In genomic region chr19:13014921-13015280, GRCh38 we compare ENCODE assay signal across 14 cellular contexts. TPM values are rescaled to one million over a fixed set of nuclear protein-coding genes. Genes with fewer than 3 reads are reported as not detected.
DNase-seq lines count a peak whose midpoint lies in the region; ATAC-seq, FAIRE-seq and TF ChIP-seq lines count a peak whose summit lies in the region.
"Had no signal": no experiment of that assay in that cellular context is flagged by ENCODE, and none has a peak within 500 bp of the region (broad histone marks: within the 10 kb centered on the region; RNA-seq: fewer than 3 reads in every experiment).

No MANE protein-coding gene starts in this region.

- DNase-seq in A673 (ENCODE audit: low spot score): no peak
- no peak for DNase-seq in IMR-90
- DNase-seq in H1 (ENCODE audit: low read depth in 1 of 2, low spot score in 2 of 2): no peak
- DNase-seq in activated effector memory CD4-positive, alpha-beta T cell treated with Interleukin-2 at 50 U/mL for 16 hours: no peak
- no peak for DNase-seq in iPS-NIHi11 (ENCODE audit: low spot score)
- DNase-seq: CD4-positive, alpha-beta T cell; GF-D8; NCI-H187; stimulated activated CD4-positive, alpha-beta T cell treated with anti-CD3 and anti-CD28 coated beads, Interleukin-2, amount 100 ng/mL, for 48 hours; T1000 had no signal

- no peak overlapping the region for H2BK5ac ChIP-seq in IMR-90 (ENCODE audit: low read depth, low read length, poor library complexity, severe bottlenecking)
- 0 out of 2 replicates have a peak overlapping the region, but pooled peaks have one; percentile 60 for H2BK5ac ChIP-seq in H1 (ENCODE audit: low read depth, low read length)

- H2BK12ac ChIP-seq in H1 (ENCODE audit: low read depth, low read length): peak overlapping the region; percentile 80; the same call in 1 of the 2 replicates

- H4K20me1 ChIP-seq in IMR-90 (ENCODE audit: insufficient read depth, low read length) (peaks cover 9% of the 10 kb centered on the region; the same call in 1 of the 2 replicates), H1 (replicated peaks in 1 of 2; ENCODE audit: control insufficient read depth in 1 of 2, insufficient read depth in 2 of 2, low read length in 2 of 2) (peaks cover 2 to 22% of the 10 kb centered on the region in 2 experiments)

- 0 out of 2 replicates have a peak overlapping the region, but pooled peaks have one; percentile 4 for H3K4ac ChIP-seq in IMR-90 (ENCODE audit: low read depth, low read length)
- H3K4ac ChIP-seq in H1 (replicated peaks; ENCODE audit: insufficient read length, low read depth, low read length): no peak overlapping the region

- H3K27me3 ChIP-seq in A673 (replicated peaks; ENCODE audit: insufficient read depth, low read depth, low read length, poor library complexity) (no peaks in the 10 kb centered on the region), IMR-90 (ENCODE audit: control insufficient read depth, insufficient read depth, low read length) (no peaks in the 10 kb centered on the region), H1 (replicated peaks in 1 of 4; ENCODE audit: control insufficient read depth in 3 of 4, extremely low read depth in 1 of 4, insufficient read depth in 3 of 4, low read length in 3 of 4) (peaks cover 87 to 100% (median 98%) of the 10 kb centered on the region in 4 experiments), rectal smooth muscle tissue (ENCODE audit: control insufficient read depth, insufficient read depth, low read length) (no peaks in the 10 kb centered on the region)

- H3K79me1 ChIP-seq in IMR-90 (ENCODE audit: low read depth in 1 of 2, low read length in 2 of 2) (peaks cover 27 to 74% of the 10 kb centered on the region in 2 experiments), H1 (ENCODE audit: low read depth, low read length) (no peaks in the 10 kb centered on the region)

- ATAC-seq in IMR-90 (ENCODE audit: low read depth) (no peak), GM21529 (IDR thresholded peaks at IDR 0.05; ENCODE audit: unreplicated experiment) (no peak), HG03095 (IDR thresholded peaks at IDR 0.05; ENCODE audit: unreplicated experiment) (no peak)

- WGBS in IMR-90 (ENCODE audit: extremely low coverage in 2 of 2, insufficient read length in 1 of 2), 2 experiments: 100% methylated on average over 1 of the region's 4 CpGs; no CpG with 5 or more reads in 1 of the 2 experiments
- WGBS in H1 (ENCODE audit: extremely low coverage in 1 of 2, insufficient coverage in 1 of 2, insufficient read length in 1 of 2, insufficient replicate concordance in 2 of 2, low coverage in 1 of 2, low lambda C conversion rate in 2 of 2, missing lambda C conversion rate in 1 of 2), 2 experiments: 4% methylated on average over 4 of the region's 4 CpGs; no CpG with 5 or more reads in 1 of the 2 experiments

- H3K14ac ChIP-seq in IMR-90 (replicated peaks; ENCODE audit: low read depth, low read length): no peak overlapping the region
- no peak overlapping the region for H3K14ac ChIP-seq in H1 (ENCODE audit: insufficient read length)

- peak overlapping the region; percentile 72 for H3K27ac ChIP-seq in A673 (ENCODE audit: low read depth, low read length, poor library complexity, severe bottlenecking)
- no peak overlapping the region for H3K27ac ChIP-seq in IMR-90 (ENCODE audit: insufficient read depth, low read length)
- no peak overlapping the region for H3K27ac ChIP-seq in H1 (ENCODE audit: low read depth, low read length)
- H3K27ac ChIP-seq in rectal smooth muscle tissue (ENCODE audit: low read depth, low read length): peak overlapping the region; percentile 98

- TF ChIP-seq CTCF in A673 (conservative IDR thresholded peaks at IDR 0.05; ENCODE audit: low read depth, low read length) (no peak), IMR-90 (conservative IDR thresholded peaks at IDR 0.05; ENCODE audit: low read depth, low read length) (no peak), H1 (IDR thresholded peaks at IDR 0.05; ENCODE audit: control extremely low read depth in 1 of 3, insufficient read depth in 1 of 3, low read depth in 1 of 3, low read length in 3 of 3) (no peak)

- dilution Hi-C loops in IMR-90 (cut with HindIII; ENCODE audit: low sequenced_read_pairs, unreplicated experiment): no loop called here

- CTCF ChIA-PET in A673 (lab: Charles Lee): no interaction called here
- CTCF ChIA-PET in IMR-90 (lab: Yijun Ruan, JAX): interaction anchor here (0.7 kb wide), 1 partner anchor 865 kb away, joined by 3 read pairs; no protein-coding TSS in a partner anchor
- CTCF ChIA-PET in H1 (lab: Charles Lee; ENCODE audit: partially characterized antibody): interaction anchor here (0.6 to 7.7 kb wide), 8 partner anchors 10 to 86 kb away, joined by 3 to 82 read pairs (median 12); no protein-coding TSS in a partner anchor

- H2AK5ac ChIP-seq in IMR-90 (ENCODE audit: low read depth, low read length) (no peak overlapping the region), H1 (ENCODE audit: low read depth, low read length) (no peak overlapping the region; the same call in 1 of the 2 replicates)

- TF ChIP-seq EP300 in H1 (IDR thresholded peaks at IDR 0.05; ENCODE audit: borderline replicate concordance in 1 of 2, low read depth in 2 of 2, low read length in 2 of 2): no peak

- H3K79me2 ChIP-seq in H1 (ENCODE audit: control insufficient read depth in 1 of 2, insufficient read depth in 2 of 2, low read length in 2 of 2): no peaks in the 10 kb centered on the region

- no peak for TF ChIP-seq POLR2A in IMR-90 (IDR thresholded peaks at IDR 0.05; ENCODE audit: low read depth, low read length)
- no peak for TF ChIP-seq POLR2A in H1 (IDR thresholded peaks at IDR 0.05; ENCODE audit: control extremely low read depth in 1 of 2, low read depth in 2 of 2, low read length in 2 of 2)

- H2AFZ ChIP-seq in IMR-90 (replicated peaks; ENCODE audit: low read length, poor library complexity) (no peak overlapping the region), H1 (ENCODE audit: low read length) (no peak overlapping the region)

- H3K9ac ChIP-seq in IMR-90 (ENCODE audit: low read depth, low read length): no peak overlapping the region
- no peak overlapping the region for H3K9ac ChIP-seq in H1 (replicated peaks in 1 of 4; ENCODE audit: extremely low read depth in 1 of 4, low read depth in 3 of 4, low read length in 3 of 4)
- H3K9ac ChIP-seq in rectal smooth muscle tissue (ENCODE audit: low read length): no peak overlapping the region

- peaks cover 9% of the 10 kb centered on the region; the same call in 1 of the 2 replicates for H3K9me1 ChIP-seq in IMR-90 (ENCODE audit: insufficient read depth, low read length)

- H3K4me3 ChIP-seq in A673 (ENCODE audit: low read depth, low read length, poor library complexity, severe bottlenecking) (no peak overlapping the region), IMR-90 (ENCODE audit: insufficient read depth, low read depth, low read length) (no peak overlapping the region), H1 (ENCODE audit: extremely low read depth in 1 of 4, insufficient read depth in 2 of 4, low read depth in 3 of 4, low read length in 4 of 4) (no peak overlapping the region), rectal smooth muscle tissue (ENCODE audit: low read length) (no peak overlapping the region)

- H3K4me2 ChIP-seq in IMR-90 (ENCODE audit: low read depth, low read length) (no peak overlapping the region), H1 (ENCODE audit: insufficient read depth in 1 of 2, low read depth in 2 of 2, low read length in 2 of 2) (peak overlapping the region in 1 of 2 experiments; percentile 44; a peak in 1 of 4 replicates)

- H3K56ac ChIP-seq in IMR-90 (ENCODE audit: extremely low read depth, insufficient read depth, low read length): no peak overlapping the region
- H3K56ac ChIP-seq in H1 (replicated peaks; ENCODE audit: insufficient read length, low read depth, low read length): no peak overlapping the region

- H2AK9ac ChIP-seq in IMR-90 (replicated peaks; ENCODE audit: low read depth, low read length, poor library complexity): peak overlapping the region; percentile 85

- H4K91ac ChIP-seq in IMR-90 (ENCODE audit: insufficient read depth, low read depth, low read length) (no peak overlapping the region), H1 (replicated peaks; ENCODE audit: insufficient read length, low read length) (no peak overlapping the region)

- BruUV-seq in A673 (replicated peaks; lab: Mats Ljungman, UMichigan): no TSS peak
- BruUV-seq in IMR-90 (replicated peaks; lab: Mats Ljungman, UMichigan): no TSS peak

- H3K23me2 ChIP-seq in H1 (ENCODE audit: low read depth, low read length): peaks cover 2% of the 10 kb centered on the region; the same call in 1 of the 2 replicates

- H2BK120ac ChIP-seq in IMR-90 (ENCODE audit: low read depth, low read length) (no peak overlapping the region), H1 (replicated peaks; ENCODE audit: low read depth, low read length) (no peak overlapping the region)

- in situ Hi-C loops in IMR-90 (cut with MboI; ENCODE audit: low sequenced_read_pairs): no loop called here

- H3K23ac ChIP-seq in IMR-90 (ENCODE audit: low read depth, low read length) (no peak overlapping the region), H1 (ENCODE audit: insufficient read length) (no peak overlapping the region)

- TF ChIP-seq RAD21 in IMR-90 (IDR thresholded peaks at IDR 0.05; ENCODE audit: low read length): no peak
- TF ChIP-seq RAD21 in H1 (IDR thresholded peaks at IDR 0.05 in 1 of 2, conservative IDR thresholded peaks at IDR 0.05 in 1 of 2; ENCODE audit: low read depth in 2 of 2, low read length in 2 of 2): no peak

- H2BK20ac ChIP-seq in IMR-90 (ENCODE audit: low read depth, low read length): no peak overlapping the region
- peak overlapping the region; percentile 80 for H2BK20ac ChIP-seq in H1 (ENCODE audit: low read length)

- H3K4me1 ChIP-seq in A673 (ENCODE audit: insufficient read depth, low read length, poor library complexity, severe bottlenecking): peaks cover 29% of the 10 kb centered on the region
- H3K4me1 ChIP-seq in IMR-90 (ENCODE audit: control insufficient read depth, insufficient read depth, low read length): peaks cover 32% of the 10 kb centered on the region
- H3K4me1 ChIP-seq in H1 (replicated peaks in 1 of 4; ENCODE audit: control insufficient read depth in 3 of 4, insufficient read depth in 4 of 4, low read length in 3 of 4): peaks cover 7 to 44% (median 32%) of the 10 kb centered on the region in 4 experiments
- peaks cover 65% of the 10 kb centered on the region for H3K4me1 ChIP-seq in rectal smooth muscle tissue (ENCODE audit: control insufficient read depth, insufficient read depth, low read length)

- POLR2A ChIA-PET in A673 (lab: Charles Lee; ENCODE audit: low non-redundant PET): no interaction called here
- POLR2A ChIA-PET in IMR-90 (lab: Charles Lee; ENCODE audit: unreplicated experiment): interaction anchor here (0.7 kb wide), 1 partner anchor 470 kb away, joined by 8 read pairs; no protein-coding TSS in a partner anchor
- POLR2A ChIA-PET in H1 (lab: Charles Lee; ENCODE audit: partially characterized antibody): interaction anchor here (0.8 to 3.0 kb wide), 3 partner anchors 10 to 82 kb away, joined by 3 to 17 read pairs (median 7); no protein-coding TSS in a partner anchor

- no peak for FAIRE-seq in H1 (lab: Jason Lieb, UNC)

- intact Hi-C loops in A673 (cut with micrococcal nuclease; ENCODE audit: unreplicated experiment): no loop called here
- intact Hi-C loops in IMR-90 (cut with micrococcal nuclease): no loop called here

- H3K36me3 ChIP-seq in A673 (ENCODE audit: insufficient read depth, low read length, poor library complexity, severe bottlenecking) (no peaks in the 10 kb centered on the region), IMR-90 (ENCODE audit: control insufficient read depth, insufficient read depth, low read length) (no peaks in the 10 kb centered on the region; the same call in 1 of the 2 replicates), H1 (ENCODE audit: control insufficient read depth in 2 of 4, insufficient read depth in 4 of 4, low read length in 3 of 4) (peaks cover 0 to 5% (median 0%) of the 10 kb centered on the region in 4 experiments; a peak in 1 of 8 replicates), rectal smooth muscle tissue (ENCODE audit: control insufficient read depth, insufficient read depth, low read length) (no peaks in the 10 kb centered on the region)

- H4K5ac ChIP-seq in IMR-90 (ENCODE audit: low read depth, low read length): no peak overlapping the region
- H4K5ac ChIP-seq in H1 (ENCODE audit: insufficient read length, low read depth, low read length): no peak overlapping the region

- H2BK15ac ChIP-seq in IMR-90 (ENCODE audit: low read depth, low read length) (no peak overlapping the region), H1 (ENCODE audit: low read length) (no peak overlapping the region; the same call in 1 of the 2 replicates)

- H3K18ac ChIP-seq in IMR-90 (ENCODE audit: low read depth, low read length): no peak overlapping the region
- no peak overlapping the region for H3K18ac ChIP-seq in H1 (ENCODE audit: extremely low read depth, low read length)

- no peaks in the 10 kb centered on the region for H3K9me3 ChIP-seq in A673 (ENCODE audit: low read depth, low read length, poor library complexity, severe bottlenecking)
- no peaks in the 10 kb centered on the region for H3K9me3 ChIP-seq in IMR-90 (ENCODE audit: control insufficient read depth, insufficient read depth, low read length)
- H3K9me3 ChIP-seq in H1 (ENCODE audit: insufficient read depth in 2 of 2, low read depth in 1 of 2, low read length in 1 of 2): peaks cover 0 to 8% of the 10 kb centered on the region in 2 experiments; a peak in 2 of 4 replicates

- H4K8ac ChIP-seq in IMR-90 (ENCODE audit: low read depth in 2 of 2, low read length in 2 of 2) (no peak overlapping the region), H1 (ENCODE audit: extremely low read depth, insufficient read depth, low read length) (no peak overlapping the region)

RNA-seq across cellular contexts. Expression of gene NFIX, which starts 19.6 kb away (rescaled TPM):
- 69.7 and 77.9 TPM in 2 replicates for total RNA-seq in A673 (2021)
- total RNA-seq in IMR-90 (2012; rRNA removed): 10.0 and 10.2 TPM in 2 replicates
- 46.9 and 47.7 TPM in 2 replicates for polyA plus RNA-seq in IMR-90 (2012; rRNA removed)
- polyA plus RNA-seq in IMR-90 (2012; cell fraction: cytosol; rRNA removed): 34.3 and 53.4 TPM in 2 replicates
- polyA plus RNA-seq in IMR-90 (2012; cell fraction: nucleus; rRNA removed; ENCODE audit: low replicate concordance): 34.8 and 48.3 TPM in 2 replicates
- 0.20 and 0.27 TPM in 2 replicates for total RNA-seq in H1 (2021; fragmentation: NEBNext Ultra II Directional; extraction: Animal tissue kit (Norgen Biotek cat#: 25700))
- polyA plus RNA-seq in H1 (2011; rRNA removed): 0.03 and 0.08 TPM in 2 replicates
- 0.05 TPM for polyA plus RNA-seq in H1 (2011; cell fraction: cytosol; rRNA removed)
- polyA plus RNA-seq in H1 (2011; cell fraction: nucleus; rRNA removed): 0.14 TPM
- polyA plus RNA-seq in H1 (2012, experiment 1 of 2): 0.09 to 0.22 TPM (median 0.12 TPM) in 3 of 4 replicates, not detected in the other
- 0.07 TPM for polyA plus RNA-seq in H1 (2012, experiment 2 of 2)
- polyA plus RNA-seq in H1 (2013, experiment 1 of 2): 0.26 TPM
- polyA plus RNA-seq in H1 (2013, experiment 2 of 2): 0.18 TPM
- polyA minus RNA-seq in H1 (2011; rRNA and poly(A)+ RNA removed): 0.02 and 0.13 TPM in 2 replicates
- not detected for polyA minus RNA-seq in H1 (2011; cell fraction: cytosol; rRNA and poly(A)+ RNA removed)
- polyA minus RNA-seq in H1 (2011; cell fraction: nucleus; rRNA and poly(A)+ RNA removed): 0.40 TPM

RNA-seq across cellular contexts. Expression of gene DAND5, which starts 45.5 kb away (rescaled TPM):
- 0.17 TPM in 2 replicates for total RNA-seq in A673 (2021)
- total RNA-seq in IMR-90 (2012; rRNA removed): not detected in 2 replicates
- polyA plus RNA-seq in IMR-90 (2012; rRNA removed): 0.03 TPM in 1 of 2 replicates, not detected in the other
- polyA plus RNA-seq in IMR-90 (2012; cell fraction: cytosol; rRNA removed): 0.03 TPM in 1 of 2 replicates, not detected in the other
- polyA plus RNA-seq in IMR-90 (2012; cell fraction: nucleus; rRNA removed; ENCODE audit: low replicate concordance): 0.07 TPM in 1 of 2 replicates, not detected in the other
- 0.17 and 0.25 TPM in 2 replicates for total RNA-seq in H1 (2021; fragmentation: NEBNext Ultra II Directional; extraction: Animal tissue kit (Norgen Biotek cat#: 25700))
- 0.13 and 0.14 TPM in 2 replicates for polyA plus RNA-seq in H1 (2011; rRNA removed)
- 0.23 TPM for polyA plus RNA-seq in H1 (2011; cell fraction: cytosol; rRNA removed)
- polyA plus RNA-seq in H1 (2011; cell fraction: nucleus; rRNA removed): 0.29 TPM
- polyA plus RNA-seq in H1 (2012, experiment 1 of 2): 0.25 to 0.41 TPM (median 0.35 TPM) in 4 replicates
- polyA plus RNA-seq in H1 (2012, experiment 2 of 2): not detected
- 0.20 TPM for polyA plus RNA-seq in H1 (2013, experiment 1 of 2)
- polyA plus RNA-seq in H1 (2013, experiment 2 of 2): 0.18 TPM
- 0.32 TPM in 2 replicates for polyA minus RNA-seq in H1 (2011; rRNA and poly(A)+ RNA removed)
- polyA minus RNA-seq in H1 (2011; cell fraction: cytosol; rRNA and poly(A)+ RNA removed): not detected
- polyA minus RNA-seq in H1 (2011; cell fraction: nucleus; rRNA and poly(A)+ RNA removed): not detected
- total RNA-seq: CD4-positive, alpha-beta T cell; HT-29 had no signal

RNA-seq across cellular contexts. Expression of gene GADD45GIP1, which starts 57.9 kb away (rescaled TPM):
- total RNA-seq in A673 (2021) (61.1 and 67.5 TPM in 2 replicates), IMR-90 (2012; rRNA removed) (13.3 and 22.5 TPM in 2 replicates)
- polyA plus RNA-seq in IMR-90 (2012; rRNA removed) (42.4 and 64.7 TPM in 2 replicates), H1 (2011; rRNA removed) (42.6 and 58.5 TPM in 2 replicates)
- polyA plus RNA-seq in IMR-90 (2012; cell fraction: cytosol; rRNA removed): 94.5 and 111 TPM in 2 replicates
- polyA plus RNA-seq in IMR-90 (2012; cell fraction: nucleus; rRNA removed; ENCODE audit: low replicate concordance): 24.3 and 34.4 TPM in 2 replicates
- 42.2 and 45.5 TPM in 2 replicates for total RNA-seq in H1 (2021; fragmentation: NEBNext Ultra II Directional; extraction: Animal tissue kit (Norgen Biotek cat#: 25700))
- 69.9 TPM for polyA plus RNA-seq in H1 (2011; cell fraction: cytosol; rRNA removed)
- polyA plus RNA-seq in H1 (2011; cell fraction: nucleus; rRNA removed): 48.3 TPM
- polyA plus RNA-seq in H1 (2012, experiment 1 of 2): 29.8 to 63.8 TPM (median 59.7 TPM) in 4 replicates
- polyA plus RNA-seq in H1 (2012, experiment 2 of 2): 33.7 TPM
- polyA plus RNA-seq in H1 (2013, experiment 1 of 2): 51.0 TPM
- 51.7 TPM for polyA plus RNA-seq in H1 (2013, experiment 2 of 2)
- 3.9 and 4.2 TPM in 2 replicates for polyA minus RNA-seq in H1 (2011; rRNA and poly(A)+ RNA removed)
- polyA minus RNA-seq in H1 (2011; cell fraction: cytosol; rRNA and poly(A)+ RNA removed): 18.5 TPM
- 9.9 TPM for polyA minus RNA-seq in H1 (2011; cell fraction: nucleus; rRNA and poly(A)+ RNA removed)

Comparison
In these comparisons a context has a peak if more than half of its experiments do, and no peak if none do; other contexts are left out.
1. H3K27ac ChIP-seq: peak in A673 (single experiment) and rectal smooth muscle tissue (single experiment); none in IMR-90 (single experiment) and H1 (single experiment).